Comparison of ENCODE assay signal across 9 cellular contexts in the genomic region with DNA sequence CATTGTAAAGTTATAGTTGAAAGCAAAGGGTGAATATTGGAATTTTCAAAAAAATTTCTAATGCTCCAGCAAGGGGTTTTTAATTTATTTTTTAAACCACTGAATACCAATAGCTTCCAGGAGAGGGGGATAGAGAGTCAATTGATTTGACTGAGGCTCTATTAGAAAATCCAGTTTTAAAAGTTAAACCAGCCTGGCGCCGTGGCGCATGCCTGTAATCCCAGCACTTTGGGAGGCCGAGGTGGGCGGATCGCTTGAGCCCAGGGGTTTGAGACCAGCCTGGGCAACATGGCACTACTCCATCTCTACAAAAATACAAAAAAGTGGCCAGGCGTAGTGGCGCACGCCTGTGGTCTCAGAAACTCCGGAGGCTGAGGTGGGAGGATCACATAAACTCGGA.
A peak's percentile ranks its signal among the peaks of the same experiment; 100 is the strongest.
DNase-seq lines count a peak whose midpoint lies in the region; ATAC-seq and TF ChIP-seq lines count a peak whose summit lies in the region.
"Had no signal": no experiment of that assay in that cellular context is flagged by ENCODE, and none has a peak within 500 bp of the region (broad histone marks: within the 10 kb centered on the region; RNA-seq: fewer than 3 reads in every experiment).

No MANE protein-coding gene starts in this region.

- H2BK120ac ChIP-seq in IMR-90 (ENCODE audit: low read depth, low read length): peak overlapping the region; percentile 89

- in situ Hi-C loops in IMR-90 (cut with MboI; ENCODE audit: low sequenced_read_pairs): loop anchor here (5.0 to 25.0 kb wide), 3 partner anchors 262 to 513 kb away; no protein-coding TSS in a partner anchor

- TF ChIP-seq CTCF in Calu3 (IDR thresholded peaks at IDR 0.05; ENCODE audit: unreplicated experiment) (no peak), IMR-90 (conservative IDR thresholded peaks at IDR 0.05; ENCODE audit: low read depth, low read length) (peak; percentile 64), ascending aorta (IDR thresholded peaks at IDR 0.05) (peak; percentile 52 to 79 (median 69)), kidney epithelial cell (IDR thresholded peaks at IDR 0.05; ENCODE audit: insufficient read depth, low read length, poor library complexity, severe bottlenecking) (peak; percentile 52), vagina (IDR thresholded peaks at IDR 0.05) (peak; percentile 35 to 68 (median 60))

- H3K4me3 ChIP-seq in IMR-90 (ENCODE audit: insufficient read depth, low read depth, low read length) (no peak overlapping the region), ascending aorta (peak overlapping the region in 1 of 2 donors; percentile 37), kidney epithelial cell (ENCODE audit: low read depth, low read length) (no peak overlapping the region), vagina (no peak overlapping the region)
- H3K4me3 ChIP-seq: SK-N-MC had no signal

- no peak overlapping the region for H3K27ac Mint-ChIP-seq in Calu3 (ENCODE audit: unreplicated experiment)

- peak overlapping the region; percentile 80 for H2BK20ac ChIP-seq in IMR-90 (ENCODE audit: low read depth, low read length)

- no TSS peak for BruUV-seq in Calu3 (replicated peaks; lab: Mats Ljungman, UMichigan)
- BruUV-seq in IMR-90 (replicated peaks; lab: Mats Ljungman, UMichigan): no TSS peak

- TF ChIP-seq POLR2A in IMR-90 (IDR thresholded peaks at IDR 0.05; ENCODE audit: low read depth, low read length): no peak
- no peak for TF ChIP-seq POLR2A in vagina (IDR thresholded peaks at IDR 0.05)

- peaks cover 0 to 3% of the 10 kb centered on the region in 2 experiments; a peak in 1 of 4 replicates for H3K79me1 ChIP-seq in IMR-90 (ENCODE audit: low read depth in 1 of 2, low read length in 2 of 2)

- H3K56ac ChIP-seq in IMR-90 (ENCODE audit: extremely low read depth, insufficient read depth, low read length): no peak overlapping the region

- dilution Hi-C loops in IMR-90 (cut with HindIII; ENCODE audit: low sequenced_read_pairs, unreplicated experiment): no loop called here

- no peaks in the 10 kb centered on the region for H3K9me3 ChIP-seq in IMR-90 (ENCODE audit: control insufficient read depth, insufficient read depth, low read length)
- no peaks in the 10 kb centered on the region for H3K9me3 ChIP-seq in ascending aorta
- no peaks in the 10 kb centered on the region for H3K9me3 ChIP-seq in vagina

- CTCF ChIA-PET in Calu3 (lab: Charles Lee): interaction anchor here (0.5 to 1.2 kb wide), 2 partner anchors 11 to 332 kb away, joined by 4 read pairs; no protein-coding TSS in a partner anchor
- CTCF ChIA-PET in IMR-90 (lab: Yijun Ruan, JAX): interaction anchor here (0.6 kb wide), 1 partner anchor 81 kb away, joined by 6 read pairs; no protein-coding TSS in a partner anchor

- peak overlapping the region; percentile 44 to 77; a peak in 3 of 4 replicates for H4K8ac ChIP-seq in IMR-90 (ENCODE audit: low read depth in 2 of 2, low read length in 2 of 2)

- H3K9me3 Mint-ChIP-seq in Calu3 (ENCODE audit: low read depth, unreplicated experiment): no peaks in the 10 kb centered on the region

- H3K36me3 Mint-ChIP-seq in Calu3 (ENCODE audit: insufficient read depth, unreplicated experiment): no peaks in the 10 kb centered on the region

- peak; percentile 64 for TF ChIP-seq RAD21 in IMR-90 (IDR thresholded peaks at IDR 0.05; ENCODE audit: low read length)

- H4K5ac ChIP-seq in IMR-90 (ENCODE audit: low read depth, low read length): peak overlapping the region; percentile 18; the same call in 1 of the 2 replicates

- H3K4me1 Mint-ChIP-seq in Calu3 (ENCODE audit: low read depth, unreplicated experiment): peaks cover 17% of the 10 kb centered on the region

- peak overlapping the region; percentile 62 for H2AK9ac ChIP-seq in IMR-90 (replicated peaks; ENCODE audit: low read depth, low read length, poor library complexity)

- peak overlapping the region; percentile 57; the same call in 1 of the 2 replicates for H3K18ac ChIP-seq in IMR-90 (ENCODE audit: low read depth, low read length)

- H3K4ac ChIP-seq in IMR-90 (ENCODE audit: low read depth, low read length): peak overlapping the region; percentile 83

- no peaks in the 10 kb centered on the region for H3K27me3 ChIP-seq in IMR-90 (ENCODE audit: control insufficient read depth, insufficient read depth, low read length)
- no peaks in the 10 kb centered on the region for H3K27me3 ChIP-seq in ascending aorta
- H3K27me3 ChIP-seq in kidney epithelial cell (ENCODE audit: control insufficient read depth, insufficient read depth, low read length): no peaks in the 10 kb centered on the region
- no peaks in the 10 kb centered on the region for H3K27me3 ChIP-seq in vagina

- no peak overlapping the region for H3K14ac ChIP-seq in IMR-90 (replicated peaks; ENCODE audit: low read depth, low read length)

- H4K91ac ChIP-seq in IMR-90 (ENCODE audit: insufficient read depth, low read depth, low read length): peak overlapping the region; percentile 53; the same call in 1 of the 2 replicates

- H3K4me2 ChIP-seq in IMR-90 (ENCODE audit: low read depth, low read length): peak overlapping the region; percentile 23; the same call in 1 of the 2 replicates

- no peaks in the 10 kb centered on the region for H3K27me3 Mint-ChIP-seq in Calu3 (ENCODE audit: unreplicated experiment)

- H3K9me1 ChIP-seq in IMR-90 (ENCODE audit: insufficient read depth, low read length): peaks cover 5% of the 10 kb centered on the region

- no peak overlapping the region for H3K23ac ChIP-seq in IMR-90 (ENCODE audit: low read depth, low read length)

- POLR2A ChIA-PET in IMR-90 (lab: Charles Lee; ENCODE audit: unreplicated experiment): no interaction called here

- H2AK5ac ChIP-seq in IMR-90 (ENCODE audit: low read depth, low read length): peak overlapping the region; percentile 77

- 80% methylated on average over 1 of the region's 11 CpGs; no CpG with 5 or more reads in 1 of the 2 experiments for WGBS in IMR-90 (ENCODE audit: extremely low coverage in 2 of 2, insufficient read length in 1 of 2), 2 experiments

- peak overlapping the region; percentile 76 for H2AFZ ChIP-seq in IMR-90 (replicated peaks; ENCODE audit: low read length, poor library complexity)

- H3K4me1 ChIP-seq in IMR-90 (ENCODE audit: control insufficient read depth, insufficient read depth, low read length) (peaks cover 3% of the 10 kb centered on the region), ascending aorta (peaks cover 0 to 4% of the 10 kb centered on the region in 2 donors), vagina (peaks cover 24% of the 10 kb centered on the region)

- H3K9ac ChIP-seq in IMR-90 (ENCODE audit: low read depth, low read length): no peak overlapping the region

- DNase-seq in Calu3 (peak; percentile 24), IMR-90 (peak; percentile 44), ascending aorta (ENCODE audit: low spot score in 2 of 2) (no peak), kidney epithelial cell (ENCODE audit: low read depth) (no peak), vagina (ENCODE audit: extremely low spot score in 2 of 2) (no peak), DMS79 treated with DMSO at 0.1 percent for 48 hours (lab: John Stamatoyannopoulos, UW) (no peak), ureter (ENCODE audit: low spot score) (no peak)

- no peaks in the 10 kb centered on the region for H4K20me1 ChIP-seq in IMR-90 (ENCODE audit: insufficient read depth, low read length)

- intact Hi-C loops in Calu3 (cut with micrococcal nuclease; ENCODE audit: unreplicated experiment) (loop anchor here (1.0 to 10.0 kb wide), 5 partner anchors 259 to 525 kb away; no protein-coding TSS in a partner anchor), IMR-90 (cut with micrococcal nuclease) (loop anchor here (2.0 to 10.0 kb wide), 2 partner anchors 259 to 551 kb away; no protein-coding TSS in a partner anchor), ascending aorta (cut with DNase I) (loop anchor here (5.0 kb wide), 2 partner anchors 257 to 347 kb away; no protein-coding TSS in a partner anchor), vagina (cut with DNase I) (no loop called here)

- ATAC-seq in IMR-90 (ENCODE audit: low read depth): peak; percentile 60
- ATAC-seq in HG02798 (IDR thresholded peaks at IDR 0.05; ENCODE audit: poor library complexity, unreplicated experiment): no peak

- H2BK15ac ChIP-seq in IMR-90 (ENCODE audit: low read depth, low read length): peak overlapping the region; percentile 84; the same call in 1 of the 3 replicates

- H3K4me3 Mint-ChIP-seq in Calu3 (ENCODE audit: low read depth, unreplicated experiment): peak overlapping the region; percentile 41

- peak overlapping the region; percentile 53 for H2BK5ac ChIP-seq in IMR-90 (ENCODE audit: low read depth, low read length, poor library complexity, severe bottlenecking)

- H3K27ac ChIP-seq in IMR-90 (ENCODE audit: insufficient read depth, low read length) (peak overlapping the region; percentile 15; the same call in 1 of the 2 replicates), ascending aorta (no peak overlapping the region), vagina (peak overlapping the region; percentile 49)

- H3K36me3 ChIP-seq in IMR-90 (ENCODE audit: control insufficient read depth, insufficient read depth, low read length) (no peaks in the 10 kb centered on the region), ascending aorta (no peaks in the 10 kb centered on the region), kidney epithelial cell (ENCODE audit: control insufficient read depth, insufficient read depth, low read length) (no peaks in the 10 kb centered on the region), vagina (no peaks in the 10 kb centered on the region)

TF ChIP-seq in IMR-90, 13 proteins besides CTCF, POLR2A, EP300 and RAD21 (continues in another document):
- TF ChIP-seq BHLHE40 (IDR thresholded peaks at IDR 0.05; ENCODE audit: low read depth, low read length) (no peak), MXI1 (IDR thresholded peaks at IDR 0.05; ENCODE audit: borderline replicate concordance, low read depth, low read length) (no peak), RCOR1 (IDR thresholded peaks at IDR 0.05; ENCODE audit: insufficient replicate concordance, low read length) (no peak), SMC3 (IDR thresholded peaks at IDR 0.05; ENCODE audit: low read depth, low read length) (peak; percentile 77), CHD1 (IDR thresholded peaks at IDR 0.05; ENCODE audit: low read depth, low read length) (no peak), FOS (IDR thresholded peaks at IDR 0.05; ENCODE audit: low read depth, low read length) (no peak)
- TF ChIP-seq, protein P1, sequence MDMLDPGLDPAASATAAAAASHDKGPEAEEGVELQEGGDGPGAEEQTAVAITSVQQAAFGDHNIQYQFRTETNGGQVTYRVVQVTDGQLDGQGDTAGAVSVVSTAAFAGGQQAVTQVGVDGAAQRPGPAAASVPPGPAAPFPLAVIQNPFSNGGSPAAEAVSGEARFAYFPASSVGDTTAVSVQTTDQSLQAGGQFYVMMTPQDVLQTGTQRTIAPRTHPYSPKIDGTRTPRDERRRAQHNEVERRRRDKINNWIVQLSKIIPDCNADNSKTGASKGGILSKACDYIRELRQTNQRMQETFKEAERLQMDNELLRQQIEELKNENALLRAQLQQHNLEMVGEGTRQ (IDR thresholded peaks at IDR 0.05; ENCODE audit: low read depth, low read length): no peak

Comparison
In these comparisons a context has a peak if more than half of its experiments do, and no peak if none do; other contexts are left out.
1. DNase-seq: peak in Calu3 (single experiment) and IMR-90 (single experiment); none in ascending aorta (0 of 2), kidney epithelial cell (single experiment), vagina (0 of 2), DMS79 treated with DMSO at 0.1 percent for 48 hours (single experiment) and ureter (single experiment).
2. H3K27ac ChIP-seq: peak in IMR-90 (single experiment) and vagina (single experiment); none in ascending aorta (0 of 2).